12 cellular contexts compared by ENCODE assay signal in the genomic region with DNA sequence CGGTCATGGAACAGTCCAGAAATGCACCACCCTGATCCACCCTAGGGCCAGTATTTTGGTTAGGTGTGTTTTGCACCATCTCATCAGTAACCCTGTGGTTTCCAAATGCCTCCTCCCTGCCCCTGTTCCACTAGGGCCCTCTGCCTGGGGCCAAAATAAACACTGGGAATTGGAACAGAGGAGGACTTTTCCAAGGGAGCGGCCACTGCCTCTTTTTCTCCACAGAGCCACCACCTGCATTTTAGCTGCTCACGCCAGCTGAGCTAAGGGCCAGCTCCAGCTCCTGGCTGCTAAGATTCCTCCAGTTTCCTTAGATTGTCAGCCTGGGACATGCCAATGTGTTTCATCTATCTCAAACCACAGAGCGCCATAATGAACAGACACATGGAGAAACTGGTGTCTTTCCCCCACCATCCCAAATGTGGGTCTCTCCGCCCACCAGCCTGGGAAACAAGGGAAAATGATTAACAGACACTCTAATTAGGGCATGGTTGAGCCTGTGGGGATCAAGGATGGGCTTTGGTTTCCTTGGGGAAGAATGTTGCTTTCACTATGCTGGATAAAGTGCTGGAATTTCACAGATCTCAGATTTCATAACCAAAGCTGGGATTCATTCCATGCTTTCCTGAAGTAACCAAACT. TPM values are rescaled to one million over a fixed set of nuclear protein-coding genes. Genes with fewer than 3 reads are reported as not detected.
A peak's percentile ranks its signal among the peaks of the same experiment; 100 is the strongest.
DNase-seq lines count a peak whose midpoint lies in the region; ATAC-seq and TF ChIP-seq lines count a peak whose summit lies in the region.
"Had no signal": no experiment of that assay in that cellular context is flagged by ENCODE, and none has a peak within 500 bp of the region (broad histone marks: within the 10 kb centered on the region; RNA-seq: fewer than 3 reads in every experiment).

No MANE protein-coding gene starts in this region.

- CTCF ChIA-PET in CD8-positive, alpha-beta T cell (lab: Charles Lee): interaction anchor here (0.6 to 4.0 kb wide), 3 partner anchors 9 to 184 kb away, joined by 3 to 18 read pairs (median 4); no protein-coding TSS in a partner anchor

- 73% methylated on average over 5 of the region's 5 CpGs for WGBS in esophagus muscularis mucosa
- 41 to 71% methylated on average over 5 of the region's 5 CpGs for WGBS in lower leg skin, 2 donors

- no peaks in the 10 kb centered on the region for H3K27me3 ChIP-seq in esophagus muscularis mucosa
- H3K27me3 ChIP-seq in CD8-positive, alpha-beta T cell (ENCODE audit: insufficient read depth, low read length): no peaks in the 10 kb centered on the region

- H3K9me3 ChIP-seq in esophagus muscularis mucosa: no peaks in the 10 kb centered on the region
- H3K9me3 ChIP-seq in CD8-positive, alpha-beta T cell (ENCODE audit: low read length): no peaks in the 10 kb centered on the region

- no peak overlapping the region for H3K27ac Mint-ChIP-seq in natural killer cell treated with Interleukin-12 subunit alpha and Interleukin-12 subunit beta and Interleukin-15 and Interleukin-18, amount 100 ng/mL, for 72 hours
- H3K27ac Mint-ChIP-seq in natural killer cell (no peak overlapping the region), mesothelial cell of epicardium (peak overlapping the region; percentile 90)
- no peak overlapping the region for H3K27ac Mint-ChIP-seq in CD8-positive, alpha-beta T cell
- H3K27ac Mint-ChIP-seq in naive thymus-derived CD8-positive, alpha-beta T cell: no peak overlapping the region

- no peak for ATAC-seq in natural killer cell treated with Interleukin-12 subunit alpha and Interleukin-12 subunit beta and Interleukin-15 and Interleukin-18, amount 100 ng/mL, for 72 hours
- ATAC-seq in natural killer cell (no peak), GM21737 (IDR thresholded peaks at IDR 0.05; ENCODE audit: unreplicated experiment) (no peak)
- ATAC-seq in CD8-positive, alpha-beta T cell: no peak
- no peak for ATAC-seq in naive thymus-derived CD8-positive, alpha-beta T cell

- H3K4me1 Mint-ChIP-seq in natural killer cell treated with Interleukin-12 subunit alpha and Interleukin-12 subunit beta and Interleukin-15 and Interleukin-18, amount 100 ng/mL, for 72 hours (ENCODE audit: low read depth in 2 of 2): no peaks in the 10 kb centered on the region
- no peaks in the 10 kb centered on the region for H3K4me1 Mint-ChIP-seq in natural killer cell
- peaks cover 58% of the 10 kb centered on the region for H3K4me1 Mint-ChIP-seq in mesothelial cell of epicardium
- no peaks in the 10 kb centered on the region for H3K4me1 Mint-ChIP-seq in CD8-positive, alpha-beta T cell (ENCODE audit: low read depth)
- H3K4me1 Mint-ChIP-seq in naive thymus-derived CD8-positive, alpha-beta T cell: peaks cover 0 to 3% (median 0%) of the 10 kb centered on the region in 4 donors

- H3K27ac ChIP-seq in esophagus muscularis mucosa (replicated peaks in 1 of 4): peak overlapping the region; percentile 45 to 68 (median 64)
- H3K27ac ChIP-seq in CD8-positive, alpha-beta T cell (ENCODE audit: low read depth, low read length): no peak overlapping the region
- H3K27ac ChIP-seq: WERI-Rb-1 had no signal

- TF ChIP-seq POLR2A in esophagus muscularis mucosa (IDR thresholded peaks at IDR 0.05; ENCODE audit: low read depth) (no peak), lower leg skin (IDR thresholded peaks at IDR 0.05) (no peak)

- H3K4me3 ChIP-seq in esophagus muscularis mucosa (no peak overlapping the region), lower leg skin (ENCODE audit: low read depth, poor library complexity, severe bottlenecking) (no peak overlapping the region)
- H3K4me3 ChIP-seq in CD8-positive, alpha-beta T cell (ENCODE audit: low read depth, low read length): no peak overlapping the region

- H3K36me3 Mint-ChIP-seq in natural killer cell treated with Interleukin-12 subunit alpha and Interleukin-12 subunit beta and Interleukin-15 and Interleukin-18, amount 100 ng/mL, for 72 hours: no peaks in the 10 kb centered on the region
- H3K36me3 Mint-ChIP-seq in natural killer cell (no peaks in the 10 kb centered on the region), mesothelial cell of epicardium (no peaks in the 10 kb centered on the region)
- no peaks in the 10 kb centered on the region for H3K36me3 Mint-ChIP-seq in CD8-positive, alpha-beta T cell
- no peaks in the 10 kb centered on the region for H3K36me3 Mint-ChIP-seq in naive thymus-derived CD8-positive, alpha-beta T cell

- no peaks in the 10 kb centered on the region for H3K36me3 ChIP-seq in esophagus muscularis mucosa
- no peaks in the 10 kb centered on the region for H3K36me3 ChIP-seq in CD8-positive, alpha-beta T cell (ENCODE audit: insufficient read depth, low read length)
- H3K36me3 ChIP-seq: WERI-Rb-1 had no signal

- POLR2A ChIA-PET in CD8-positive, alpha-beta T cell (lab: Charles Lee): no interaction called here
- POLR2A ChIA-PET in naive thymus-derived CD8-positive, alpha-beta T cell (lab: Charles Lee): no interaction called here

- peak; percentile 20 for DNase-seq in natural killer cell treated with Interleukin-12 subunit alpha and Interleukin-12 subunit beta and Interleukin-15 and Interleukin-18, amount 100 ng/mL, for 72 hours (ENCODE audit: low spot score)
- DNase-seq in natural killer cell: no peak
- no peak for DNase-seq in esophagus muscularis mucosa (ENCODE audit: extremely low spot score)
- DNase-seq in mesothelial cell of epicardium (ENCODE audit: low spot score in 2 of 2, unreplicated experiment in 2 of 2): no peak
- no peak for DNase-seq in CD8-positive, alpha-beta T cell
- DNase-seq in lower leg skin (ENCODE audit: low spot score in 2 of 2): no peak
- DNase-seq in naive thymus-derived CD8-positive, alpha-beta T cell: no peak
- DNase-seq: activated T-cell treated with anti-CD3 and anti-CD28 coated beads, Interleukin-2, amount 50 U/mL, for 48 hours; AML-193; effector CD4-positive, alpha-beta T cell; WERI-Rb-1 had no signal

- H3K9me3 Mint-ChIP-seq in natural killer cell treated with Interleukin-12 subunit alpha and Interleukin-12 subunit beta and Interleukin-15 and Interleukin-18, amount 100 ng/mL, for 72 hours: no peaks in the 10 kb centered on the region
- H3K9me3 Mint-ChIP-seq in natural killer cell: no peaks in the 10 kb centered on the region
- H3K9me3 Mint-ChIP-seq in mesothelial cell of epicardium: no peaks in the 10 kb centered on the region
- no peaks in the 10 kb centered on the region for H3K9me3 Mint-ChIP-seq in CD8-positive, alpha-beta T cell
- no peaks in the 10 kb centered on the region for H3K9me3 Mint-ChIP-seq in naive thymus-derived CD8-positive, alpha-beta T cell

- TF ChIP-seq CTCF in natural killer cell (IDR thresholded peaks at IDR 0.05): no peak
- no peak for TF ChIP-seq CTCF in esophagus muscularis mucosa (IDR thresholded peaks at IDR 0.05)
- no peak for TF ChIP-seq CTCF in mesothelial cell of epicardium (IDR thresholded peaks at IDR 0.05; ENCODE audit: unreplicated experiment)
- no peak for TF ChIP-seq CTCF in CD8-positive, alpha-beta T cell (IDR thresholded peaks at IDR 0.05)
- no peak for TF ChIP-seq CTCF in lower leg skin (IDR thresholded peaks at IDR 0.05)

- no peak for TF ChIP-seq EP300 in esophagus muscularis mucosa (IDR thresholded peaks at IDR 0.05)

- H3K4me3 Mint-ChIP-seq in natural killer cell treated with Interleukin-12 subunit alpha and Interleukin-12 subunit beta and Interleukin-15 and Interleukin-18, amount 100 ng/mL, for 72 hours: no peak overlapping the region
- H3K4me3 Mint-ChIP-seq in natural killer cell (no peak overlapping the region), mesothelial cell of epicardium (no peak overlapping the region)
- H3K4me3 Mint-ChIP-seq in CD8-positive, alpha-beta T cell: no peak overlapping the region
- H3K4me3 Mint-ChIP-seq in naive thymus-derived CD8-positive, alpha-beta T cell: no peak overlapping the region

- peaks cover 0 to 3% of the 10 kb centered on the region in 2 donors for H3K27me3 Mint-ChIP-seq in natural killer cell treated with Interleukin-12 subunit alpha and Interleukin-12 subunit beta and Interleukin-15 and Interleukin-18, amount 100 ng/mL, for 72 hours
- H3K27me3 Mint-ChIP-seq in natural killer cell (ENCODE audit: low read depth in 2 of 2): peaks cover 0 to 3% of the 10 kb centered on the region in 2 donors
- H3K27me3 Mint-ChIP-seq in mesothelial cell of epicardium (ENCODE audit: low read depth): no peaks in the 10 kb centered on the region
- H3K27me3 Mint-ChIP-seq in CD8-positive, alpha-beta T cell (ENCODE audit: low read depth): no peaks in the 10 kb centered on the region
- H3K27me3 Mint-ChIP-seq in naive thymus-derived CD8-positive, alpha-beta T cell: peaks cover 0 to 1% (median 0%) of the 10 kb centered on the region in 5 donors

- intact Hi-C loops in natural killer cell (cut with micrococcal nuclease) (no loop called here), esophagus muscularis mucosa (cut with DNase I) (no loop called here), lower leg skin (cut with DNase I; ENCODE audit: low total_unique reads) (no loop called here)
- intact Hi-C loops in CD8-positive, alpha-beta T cell (cut with DNase I, micrococcal nuclease): no loop called here

- H3K4me1 ChIP-seq in esophagus muscularis mucosa: peaks cover 6 to 78% (median 54%) of the 10 kb centered on the region in 4 donors
- no peaks in the 10 kb centered on the region for H3K4me1 ChIP-seq in CD8-positive, alpha-beta T cell (ENCODE audit: insufficient read depth, low read length)

RNA-seq across cellular contexts. Expression of gene ASB13, which starts 52.2 kb away (rescaled TPM):
- total RNA-seq in natural killer cell treated with Interleukin-12 subunit alpha and Interleukin-12 subunit beta and Interleukin-15 and Interleukin-18, amount 100 ng/mL, for 72 hours: 1 to 10 TPM; 1.9 to 2.3 TPM
- total RNA-seq in natural killer cell (1 to 10 TPM in 2 of 3 donors, under 1 TPM in 1; 0.99 to 2.4 (median 1.4) TPM), esophagus muscularis mucosa (10 to 100 TPM; 15.4 to 24.0 (median 17.4) TPM), mesothelial cell of epicardium (26.3 to 28.5 TPM (median 28.0 TPM) in 3 replicates), lower leg skin (10 to 100 TPM in 3 of 4 donors, 1 to 10 TPM in 1; 9.9 to 28.5 (median 18.4) TPM)
- total RNA-seq in CD8-positive, alpha-beta T cell: 1 to 10 TPM; 1.6 to 1.9 TPM
- total RNA-seq in naive thymus-derived CD8-positive, alpha-beta T cell: 10 to 100 TPM; 11.5 to 18.5 TPM
- polyA plus RNA-seq in naive thymus-derived CD8-positive, alpha-beta T cell: 10 to 100 TPM; 12.5 to 23.9 (median 23.1) TPM
